Comparison of ENCODE assay signal across 15 cellular contexts in the genomic region with DNA sequence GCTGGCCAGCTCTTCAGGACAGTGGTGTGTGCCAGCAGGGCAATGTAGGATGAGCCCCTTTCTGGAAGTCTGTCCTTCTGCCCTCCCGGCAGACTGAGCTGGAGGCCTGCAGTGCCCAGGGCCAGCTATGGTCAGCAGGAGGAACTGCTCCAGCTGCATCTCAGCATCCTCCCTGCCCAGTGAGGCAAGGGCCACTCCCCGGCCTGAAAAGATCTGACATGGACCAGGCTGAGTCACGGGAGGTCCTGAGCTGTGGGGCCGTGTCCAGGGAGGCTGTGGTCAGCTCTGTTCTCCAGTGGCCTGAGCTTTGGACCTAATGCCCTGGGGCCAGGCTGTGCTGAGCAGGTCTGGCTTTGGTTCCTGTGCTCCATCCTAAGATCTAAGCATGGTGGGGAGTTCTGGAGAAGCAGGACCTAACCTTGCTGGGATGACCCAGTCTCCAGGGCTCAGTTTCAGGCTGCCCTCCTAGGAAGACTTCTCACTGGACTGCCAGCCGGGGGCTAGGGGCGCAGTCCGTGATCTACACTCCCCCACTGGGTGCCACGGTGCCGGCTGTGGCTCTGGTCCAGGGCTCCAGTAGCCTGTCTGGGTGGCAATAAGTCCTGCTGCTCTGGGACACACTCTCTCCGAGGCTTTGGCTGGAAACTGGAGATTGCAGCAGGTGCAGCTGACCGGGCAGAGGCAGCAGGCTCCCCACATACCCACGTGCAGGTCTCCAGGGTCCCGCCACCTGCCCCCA.
DNase-seq lines count a peak whose midpoint lies in the region; ATAC-seq and TF ChIP-seq lines count a peak whose summit lies in the region.
"Had no signal": no experiment of that assay in that cellular context is flagged by ENCODE, and none has a peak within 500 bp of the region (broad histone marks: within the 10 kb centered on the region; RNA-seq: fewer than 3 reads in every experiment).

No MANE protein-coding gene starts in this region.

- no peak overlapping the region for H2AFZ ChIP-seq in smooth muscle cell (ENCODE audit: low read depth)

- H3K4me2 ChIP-seq in smooth muscle cell = no peak overlapping the region
- H3K4me2 ChIP-seq: BLaER1 treated with 17β-estradiol and CSF1 and Interleukin-3, amounts not matched to agents 10 nM and 100 nM had no signal

- H3K9me3 Mint-ChIP-seq in activated CD4-positive, alpha-beta memory T cell treated with anti-CD3 and anti-CD28 coated beads, Interleukin-2, amount 10 ng/mL, durations not matched to agents 7 days and 5 days = no peaks in the 10 kb centered on the region
- no peaks in the 10 kb centered on the region for H3K9me3 Mint-ChIP-seq in activated CD4-positive, alpha-beta memory T cell treated with anti-CD3 and anti-CD28 coated beads for 36 hours

- intact Hi-C loops in activated CD4-positive, alpha-beta memory T cell treated with anti-CD3 and anti-CD28 coated beads for 36 hours (cut with micrococcal nuclease) = no loop called here
- intact Hi-C loops in cardiac septum (cut with DNase I) = loop anchor here (2.0 kb wide), 1 partner anchor 34 kb away; no protein-coding TSS in a partner anchor
- intact Hi-C loops in spleen (cut with DNase I; ENCODE audit: low total_unique reads) = no loop called here

- no peaks in the 10 kb centered on the region for H3F3A ChIP-seq in smooth muscle cell (ENCODE audit: low read depth)

- H3K4me1 ChIP-seq in spleen (no peaks in the 10 kb centered on the region), smooth muscle cell (ENCODE audit: low read depth) (no peaks in the 10 kb centered on the region)
- H3K4me1 ChIP-seq: Peyer's patch had no signal

- CTCF ChIA-PET in activated CD4-positive, alpha-beta memory T cell treated with anti-CD3 and anti-CD28 coated beads, Interleukin-2, amount 10 ng/mL, durations not matched to agents 7 days and 5 days (lab: Charles Lee) = no interaction called here
- CTCF ChIA-PET in activated CD4-positive, alpha-beta memory T cell treated with anti-CD3 and anti-CD28 coated beads for 36 hours (lab: Charles Lee) = no interaction called here

- no peaks in the 10 kb centered on the region for H3K36me3 Mint-ChIP-seq in activated CD4-positive, alpha-beta memory T cell treated with anti-CD3 and anti-CD28 coated beads, Interleukin-2, amount 10 ng/mL, durations not matched to agents 7 days and 5 days (ENCODE audit: low read depth)
- no peaks in the 10 kb centered on the region for H3K36me3 Mint-ChIP-seq in activated CD4-positive, alpha-beta memory T cell treated with anti-CD3 and anti-CD28 coated beads for 36 hours

- H3K27ac Mint-ChIP-seq in activated CD4-positive, alpha-beta memory T cell treated with anti-CD3 and anti-CD28 coated beads, Interleukin-2, amount 10 ng/mL, durations not matched to agents 7 days and 5 days = no peak overlapping the region
- no peak overlapping the region for H3K27ac Mint-ChIP-seq in activated CD4-positive, alpha-beta memory T cell treated with anti-CD3 and anti-CD28 coated beads for 36 hours

- no peaks in the 10 kb centered on the region for H3K9me3 ChIP-seq in spleen
- H3K9me3 ChIP-seq in smooth muscle cell (replicated peaks; ENCODE audit: low read depth) = no peaks in the 10 kb centered on the region
- H3K9me3 ChIP-seq: BLaER1 treated with 17β-estradiol and CSF1 and Interleukin-3, amounts not matched to agents 10 nM and 100 nM; Peyer's patch had no signal

- H3K27me3 ChIP-seq in spleen (replicated peaks in 1 of 7) (no peaks in the 10 kb centered on the region), smooth muscle cell (ENCODE audit: low read depth) (no peaks in the 10 kb centered on the region)
- H3K27me3 ChIP-seq: BLaER1 treated with 17β-estradiol and CSF1 and Interleukin-3, amounts not matched to agents 10 nM and 100 nM; Peyer's patch had no signal

- WGBS in spleen, 5 donors = 74 to 93% (median 78%) methylated on average over 4 to 13 of the region's 13 CpGs
- WGBS in smooth muscle cell (ENCODE audit: low lambda C conversion rate) = 91% methylated on average over 13 of the region's 13 CpGs

- no peaks in the 10 kb centered on the region for H3K27me3 Mint-ChIP-seq in activated CD4-positive, alpha-beta memory T cell treated with anti-CD3 and anti-CD28 coated beads, Interleukin-2, amount 10 ng/mL, durations not matched to agents 7 days and 5 days
- no peaks in the 10 kb centered on the region for H3K27me3 Mint-ChIP-seq in activated CD4-positive, alpha-beta memory T cell treated with anti-CD3 and anti-CD28 coated beads for 36 hours

- H4K20me1 ChIP-seq in smooth muscle cell (ENCODE audit: low read depth) = no peaks in the 10 kb centered on the region

- no peaks in the 10 kb centered on the region for H3K79me2 ChIP-seq in smooth muscle cell (ENCODE audit: low read depth)

- ATAC-seq in HG03196 (IDR thresholded peaks at IDR 0.05; ENCODE audit: unreplicated experiment) (no peak), GM19351 (IDR thresholded peaks at IDR 0.05; ENCODE audit: unreplicated experiment) (no peak)
- ATAC-seq: HCT116 had no signal

- H3K4me3 Mint-ChIP-seq in activated CD4-positive, alpha-beta memory T cell treated with anti-CD3 and anti-CD28 coated beads, Interleukin-2, amount 10 ng/mL, durations not matched to agents 7 days and 5 days = no peak overlapping the region
- H3K4me3 Mint-ChIP-seq in activated CD4-positive, alpha-beta memory T cell treated with anti-CD3 and anti-CD28 coated beads for 36 hours = no peak overlapping the region

- DNase-seq in activated CD4-positive, alpha-beta memory T cell treated with anti-CD3 and anti-CD28 coated beads, Interleukin-2, amount 10 ng/mL, durations not matched to agents 7 days and 5 days = peak; percentile 4
- DNase-seq in activated CD4-positive, alpha-beta memory T cell treated with anti-CD3 and anti-CD28 coated beads for 36 hours = no peak
- DNase-seq in cardiac septum (ENCODE audit: low spot score) (peak; percentile 73), myocyte (ENCODE audit: low read depth) (peak; percentile 66), spleen (peak; percentile 59), smooth muscle cell (lab: John Stamatoyannopoulos, UW; ENCODE audit: unreplicated experiment) (no peak)
- DNase-seq: 8988T, NCI-H82, Peyer's patch, SHP77 treated with DMSO at 0.1 percent for 48 hours had no signal

- H3K4me3 ChIP-seq in spleen (no peak overlapping the region), smooth muscle cell (no peak overlapping the region)
- H3K4me3 ChIP-seq: BLaER1 treated with 17β-estradiol and CSF1 and Interleukin-3, amounts not matched to agents 10 nM and 100 nM; Peyer's patch had no signal

- H3K4me1 Mint-ChIP-seq in activated CD4-positive, alpha-beta memory T cell treated with anti-CD3 and anti-CD28 coated beads, Interleukin-2, amount 10 ng/mL, durations not matched to agents 7 days and 5 days = no peaks in the 10 kb centered on the region
- H3K4me1 Mint-ChIP-seq in activated CD4-positive, alpha-beta memory T cell treated with anti-CD3 and anti-CD28 coated beads for 36 hours (ENCODE audit: low read depth) = no peaks in the 10 kb centered on the region

- no peak for TF ChIP-seq POLR2A in spleen (IDR thresholded peaks at IDR 0.05)

- no peaks in the 10 kb centered on the region for H3K36me3 ChIP-seq in spleen
- H3K36me3 ChIP-seq in smooth muscle cell (ENCODE audit: low read depth) = no peaks in the 10 kb centered on the region
- H3K36me3 ChIP-seq: BLaER1 treated with 17β-estradiol and CSF1 and Interleukin-3, amounts not matched to agents 10 nM and 100 nM; Peyer's patch had no signal

- TF ChIP-seq CTCF in spleen (IDR thresholded peaks at IDR 0.05 in 8 of 11, conservative IDR thresholded peaks at IDR 0.05 in 3 of 11) = no peak
- TF ChIP-seq CTCF in smooth muscle cell (IDR thresholded peaks at IDR 0.05; ENCODE audit: borderline replicate concordance, insufficient read depth, poor library complexity, severe bottlenecking) = no peak

- H3K27ac ChIP-seq in spleen = no peak overlapping the region
- H3K27ac ChIP-seq in smooth muscle cell (ENCODE audit: low read depth) = no peak overlapping the region
- H3K27ac ChIP-seq: BLaER1 treated with 17β-estradiol and CSF1 and Interleukin-3, amounts not matched to agents 10 nM and 100 nM; HL-60; Peyer's patch had no signal

- no peak overlapping the region for H3K9ac ChIP-seq in smooth muscle cell (ENCODE audit: low read depth)
- H3K9ac ChIP-seq: BLaER1 treated with 17β-estradiol and CSF1 and Interleukin-3, amounts not matched to agents 10 nM and 100 nM had no signal

- POLR2A ChIA-PET in activated CD4-positive, alpha-beta memory T cell treated with anti-CD3 and anti-CD28 coated beads, Interleukin-2, amount 10 ng/mL, durations not matched to agents 7 days and 5 days (lab: Charles Lee) = no interaction called here
- POLR2A ChIA-PET in activated CD4-positive, alpha-beta memory T cell treated with anti-CD3 and anti-CD28 coated beads for 36 hours (lab: Charles Lee) = no interaction called here

Comparison
In these comparisons a context has a peak if more than half of its experiments do, and no peak if none do; other contexts are left out.
1. DNase-seq: peak in activated CD4-positive, alpha-beta memory T cell treated with anti-CD3 and anti-CD28 coated beads, Interleukin-2, amount 10 ng/mL, durations not matched to agents 7 days and 5 days (single experiment), cardiac septum (single experiment), myocyte (single experiment) and spleen (single experiment); none in activated CD4-positive, alpha-beta memory T cell treated with anti-CD3 and anti-CD28 coated beads for 36 hours (single experiment) and smooth muscle cell (single experiment).